16 cellular contexts compared by ENCODE assay signal in genomic region chr12:29660847-29661246, GRCh38.
DNase-seq lines count a peak whose midpoint lies in the region; ATAC-seq and TF ChIP-seq lines count a peak whose summit lies in the region.
"Had no signal": no experiment of that assay in that cellular context is flagged by ENCODE, and none has a peak within 500 bp of the region (broad histone marks: within the 10 kb centered on the region; RNA-seq: fewer than 3 reads in every experiment).

No MANE protein-coding gene starts in this region.

- H3K27me3 ChIP-seq in heart left ventricle, result no peaks in the 10 kb centered on the region
- H3K27me3 ChIP-seq in skeletal muscle tissue (ENCODE audit: control insufficient read depth in 3 of 3, insufficient read depth in 3 of 3, low read length in 3 of 3), result no peaks in the 10 kb centered on the region
- H3K27me3 ChIP-seq: BLaER1 had no signal

- peak overlapping the region in 1 of 12 donors; percentile 58 for H3K27ac ChIP-seq in heart left ventricle
- H3K27ac ChIP-seq in skeletal muscle tissue (ENCODE audit: low read depth, low read length), result peak overlapping the region; percentile 30
- H3K27ac ChIP-seq: 22Rv1, BLaER1, C4-2B had no signal

- H3K9ac ChIP-seq in skeletal muscle tissue (ENCODE audit: low read depth in 1 of 3, low read length in 3 of 3), result no peak overlapping the region
- H3K9ac ChIP-seq: BLaER1 had no signal

- DNase-seq in heart left ventricle (peak in 1 of 5 donors; percentile 38), Right ventricle myocardium superior (no peak), left ventricle myocardium superior (no peak), cardiac septum (ENCODE audit: low spot score) (no peak), H4 (ENCODE audit: low spot score) (no peak)
- DNase-seq: Caco-2; CD4-positive, CD25-positive, alpha-beta regulatory T cell; CD8-positive, alpha-beta T cell; DMS153; DND-41; H9 had no signal

- 42 to 70% (median 49%) methylated on average over 6 of the region's 6 CpGs for WGBS in heart left ventricle, 4 donors

- peaks cover 0 to 30% (median 0%) of the 10 kb centered on the region in 12 donors for H3K4me1 ChIP-seq in heart left ventricle
- H3K4me1 ChIP-seq in skeletal muscle tissue (ENCODE audit: control insufficient read depth in 3 of 3, insufficient read depth in 3 of 3, low read length in 3 of 3), result peaks cover 0 to 4% (median 3%) of the 10 kb centered on the region in 3 donors
- H3K4me1 ChIP-seq: Caco-2 had no signal

- ATAC-seq in heart left ventricle (peak; percentile 26 to 74 (median 38)), Right ventricle myocardium superior (ENCODE audit: poor library complexity) (no peak), left ventricle myocardium superior (peak; percentile 33)
- ATAC-seq: CD8-positive, alpha-beta T cell; HCT116 had no signal

- H3K36me3 ChIP-seq in heart left ventricle (peaks cover 0 to 14% (median 3%) of the 10 kb centered on the region in 9 donors), skeletal muscle tissue (ENCODE audit: control insufficient read depth in 3 of 3, insufficient read depth in 3 of 3, low read length in 3 of 3) (peaks cover 0 to 4% (median 4%) of the 10 kb centered on the region in 3 donors)
- H3K36me3 ChIP-seq: BLaER1 had no signal

- intact Hi-C loops in heart left ventricle (cut with DNase I) (loop anchor here in 3 of 10 donors (10.0 kb wide), 3 partner anchors 64 to 124 kb away; partner anchors contain the start of gene TMTC1 (in 1 of the 3)), Right ventricle myocardium superior (cut with DNase I) (no loop called here), left ventricle myocardium superior (cut with micrococcal nuclease) (no loop called here), cardiac septum (cut with DNase I) (no loop called here)

- no peak for TF ChIP-seq POLR2A in heart left ventricle (IDR thresholded peaks at IDR 0.05)

- TF ChIP-seq CTCF in heart left ventricle (IDR thresholded peaks at IDR 0.05), result no peak

- H3K4me3 ChIP-seq in heart left ventricle, result no peak overlapping the region
- no peak overlapping the region for H3K4me3 ChIP-seq in skeletal muscle tissue (ENCODE audit: low read length in 3 of 3)
- H3K4me3 ChIP-seq: BLaER1 had no signal

- no peaks in the 10 kb centered on the region for H3K9me3 ChIP-seq in heart left ventricle
- no peaks in the 10 kb centered on the region for H3K9me3 ChIP-seq in skeletal muscle tissue (ENCODE audit: control insufficient read depth in 3 of 3, low read length in 3 of 3)
- H3K9me3 ChIP-seq: BLaER1, Caco-2 had no signal
